In the genomic region with DNA sequence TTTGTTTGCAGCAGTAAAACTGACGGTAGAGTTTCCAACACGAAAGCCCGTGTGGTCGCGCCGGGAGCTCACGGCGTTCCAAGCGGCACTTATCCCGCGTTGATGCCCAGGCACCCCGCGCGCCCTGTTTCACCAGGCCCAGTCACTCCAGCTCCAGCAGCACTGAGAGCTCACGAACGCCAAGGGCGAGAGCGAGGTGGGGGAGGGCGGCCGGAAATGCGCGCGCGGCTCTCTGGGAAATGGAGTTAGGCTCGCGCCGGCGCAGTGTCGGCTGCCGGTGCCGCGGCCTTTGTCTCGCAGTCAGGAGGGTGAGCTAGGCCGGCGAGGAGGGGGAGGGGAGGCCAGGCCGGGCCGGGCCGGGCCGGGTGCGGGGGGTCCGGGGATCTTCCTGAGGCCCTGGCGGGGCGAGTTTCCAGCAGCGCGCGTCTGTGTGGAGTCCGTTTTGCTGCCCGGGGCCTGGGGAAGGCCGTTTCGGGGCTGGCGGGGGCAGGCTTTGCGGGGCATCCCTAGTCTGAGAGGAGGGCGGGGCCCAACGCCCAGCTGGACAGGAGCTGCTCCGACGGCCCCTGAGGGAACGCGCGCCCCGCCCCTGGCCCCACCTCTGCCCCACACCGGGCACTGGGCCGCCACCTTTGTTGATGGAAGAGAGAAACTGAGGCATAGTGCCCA, we compare ENCODE assay signal across 8 cellular contexts. TPM values are rescaled to one million over a fixed set of nuclear protein-coding genes. Genes with fewer than 3 reads are reported as not detected.
A peak's percentile ranks its signal among the peaks of the same experiment; 100 is the strongest.
DNase-seq lines count a peak whose midpoint lies in the region; ATAC-seq and TF ChIP-seq lines count a peak whose summit lies in the region.

A gene (plus strand): TSS at position 280 of the 669 bp plus-strand sequence. CDS start 721 bp downstream, outside the sequence.

- H3K4me3 ChIP-seq in neural cell (ENCODE audit: low read length) (peak within 1 kb of the TSS; percentile 74), Karpas-422 (ENCODE audit: low read length) (no peak within 1 kb of the TSS)

- peak within 1 kb of the TSS; percentile 87 for H3K4me3 Mint-ChIP-seq in CD4-positive, alpha-beta T cell

- peak; percentile 28 for TF ChIP-seq RAD21 in neural cell (conservative IDR thresholded peaks at IDR 0.05)

- H3K4me2 ChIP-seq in neural cell (ENCODE audit: low read length) (peak within 1 kb of the TSS; percentile 24), Karpas-422 (ENCODE audit: low read depth, low read length, poor library complexity, severe bottlenecking) (no peak within 1 kb of the TSS)

- peak within 1 kb of the TSS; percentile 82 for H3K9ac ChIP-seq in neural cell (ENCODE audit: low read length)
- H3K9ac ChIP-seq in Karpas-422 (ENCODE audit: low read length) = no peak within 1 kb of the TSS

- H3K79me2 ChIP-seq in neural cell (replicated peaks; ENCODE audit: insufficient read depth, low read length) = no peaks in the 10 kb centered on the region
- no peaks in the 10 kb centered on the region for H3K79me2 ChIP-seq in Karpas-422 (ENCODE audit: low read length)

- no peaks in the 10 kb centered on the region for H4K20me1 ChIP-seq in neural cell (ENCODE audit: insufficient read depth)
- H4K20me1 ChIP-seq in Karpas-422 (ENCODE audit: insufficient read depth, low read depth, low read length) = no peaks in the 10 kb centered on the region

- intact Hi-C loops in CD4-positive, alpha-beta T cell (cut with DNase I, micrococcal nuclease) = no loop called here

- no peaks in the 10 kb centered on the region for H3K4me1 ChIP-seq in Karpas-422 (ENCODE audit: low read length)

- H2AFZ ChIP-seq in neural cell (ENCODE audit: low read depth, low read length) (peak within 1 kb of the TSS; percentile 73), Karpas-422 (ENCODE audit: low read length) (no peak within 1 kb of the TSS)

- H3F3A ChIP-seq in neural cell (ENCODE audit: insufficient read depth, low read length, poor library complexity, severe bottlenecking) = no peaks in the 10 kb centered on the region

- H3K9me3 Mint-ChIP-seq in CD4-positive, alpha-beta T cell = peaks cover 8% of the 10 kb centered on the region

- TF ChIP-seq EP300 in neural cell (conservative IDR thresholded peaks at IDR 0.05; ENCODE audit: poor library complexity, severe bottlenecking) = peak; percentile 34

- DNase-seq in CD4-positive, alpha-beta T cell = peak; percentile 22 to 64 (median 44)
- DNase-seq in NCI-H510A (lab: John Stamatoyannopoulos, UW) (peak; percentile 29), foreskin melanocyte (peak; percentile 52), Karpas-422 (no peak), NCI-H146 (lab: John Stamatoyannopoulos, UW) (no peak)
- DNase-seq in activated naive CD4-positive, alpha-beta T cell treated with Interleukin-2 at 50 U/mL for 16 hours = peak; percentile 17
- peak; percentile 25 to 29 for DNase-seq in stimulated activated CD8-positive, alpha-beta memory T cell treated with anti-CD3 and anti-CD28 coated beads, Interleukin-7, amount 100 ng/mL, for 48 hours (ENCODE audit: extremely low read depth in 1 of 2, low read depth in 1 of 2)

- H3K9me3 ChIP-seq in CD4-positive, alpha-beta T cell (ENCODE audit: control insufficient read depth, low read length) = peaks cover 78% of the 10 kb centered on the region
- peaks cover 11% of the 10 kb centered on the region for H3K9me3 ChIP-seq in neural cell (ENCODE audit: low read length)
- H3K9me3 ChIP-seq in Karpas-422 (ENCODE audit: low read length) = peaks cover 31% of the 10 kb centered on the region

- H3K4me1 Mint-ChIP-seq in CD4-positive, alpha-beta T cell (ENCODE audit: low read depth) = peaks cover 6% of the 10 kb centered on the region

- no peaks in the 10 kb centered on the region for H3K27me3 ChIP-seq in CD4-positive, alpha-beta T cell (ENCODE audit: control insufficient read depth, insufficient read depth, low read length)
- H3K27me3 ChIP-seq in neural cell (ENCODE audit: insufficient read depth, low read depth, low read length) (no peaks in the 10 kb centered on the region), Karpas-422 (ENCODE audit: low read length) (no peaks in the 10 kb centered on the region)

- peak within 1 kb of the TSS; percentile 2 for H3K27ac ChIP-seq in CD4-positive, alpha-beta T cell (ENCODE audit: low read depth, low read length)
- peak within 1 kb of the TSS; percentile 83 for H3K27ac ChIP-seq in neural cell (ENCODE audit: low read length)
- no peak within 1 kb of the TSS for H3K27ac ChIP-seq in Karpas-422 (ENCODE audit: low read length)

- no peaks in the 10 kb centered on the region for H3K9me2 ChIP-seq in neural cell (ENCODE audit: insufficient read depth, low read length)
- no peaks in the 10 kb centered on the region for H3K9me2 ChIP-seq in Karpas-422 (replicated peaks; ENCODE audit: insufficient read depth, low read length)

- CTCF ChIA-PET in CD4-positive, alpha-beta T cell (lab: Charles Lee) = no interaction called here

- peaks cover 7% of the 10 kb centered on the region for H3K36me3 ChIP-seq in neural cell (ENCODE audit: insufficient read depth, low read length)
- H3K36me3 ChIP-seq in Karpas-422 (ENCODE audit: insufficient read depth, low read length) = no peaks in the 10 kb centered on the region

- TF ChIP-seq CTCF in CD4-positive, alpha-beta T cell (IDR thresholded peaks at IDR 0.05) = no peak
- no peak for TF ChIP-seq CTCF in neural cell (IDR thresholded peaks at IDR 0.05; ENCODE audit: poor library complexity, severe bottlenecking)

- POLR2A ChIA-PET in CD4-positive, alpha-beta T cell (lab: Charles Lee) = interaction anchor here (0.9 to 1.5 kb wide), 5 partner anchors 39 to 350 kb away, joined by 3 to 13 read pairs (median 4); a partner anchor contains a TSS

- peaks cover 73% of the 10 kb centered on the region for H3K36me3 Mint-ChIP-seq in CD4-positive, alpha-beta T cell (ENCODE audit: low read depth)

- peaks cover 26% of the 10 kb centered on the region for H3K27me3 Mint-ChIP-seq in CD4-positive, alpha-beta T cell

- peak; percentile 94 for ATAC-seq in CD4-positive, alpha-beta T cell (ENCODE audit: poor library complexity)

- H3K27ac Mint-ChIP-seq in CD4-positive, alpha-beta T cell = peak within 1 kb of the TSS; percentile 84

TF ChIP-seq in neural cell, 6 proteins besides CTCF, POLR2A, EP300 and RAD21:
- TF ChIP-seq, protein P1, sequence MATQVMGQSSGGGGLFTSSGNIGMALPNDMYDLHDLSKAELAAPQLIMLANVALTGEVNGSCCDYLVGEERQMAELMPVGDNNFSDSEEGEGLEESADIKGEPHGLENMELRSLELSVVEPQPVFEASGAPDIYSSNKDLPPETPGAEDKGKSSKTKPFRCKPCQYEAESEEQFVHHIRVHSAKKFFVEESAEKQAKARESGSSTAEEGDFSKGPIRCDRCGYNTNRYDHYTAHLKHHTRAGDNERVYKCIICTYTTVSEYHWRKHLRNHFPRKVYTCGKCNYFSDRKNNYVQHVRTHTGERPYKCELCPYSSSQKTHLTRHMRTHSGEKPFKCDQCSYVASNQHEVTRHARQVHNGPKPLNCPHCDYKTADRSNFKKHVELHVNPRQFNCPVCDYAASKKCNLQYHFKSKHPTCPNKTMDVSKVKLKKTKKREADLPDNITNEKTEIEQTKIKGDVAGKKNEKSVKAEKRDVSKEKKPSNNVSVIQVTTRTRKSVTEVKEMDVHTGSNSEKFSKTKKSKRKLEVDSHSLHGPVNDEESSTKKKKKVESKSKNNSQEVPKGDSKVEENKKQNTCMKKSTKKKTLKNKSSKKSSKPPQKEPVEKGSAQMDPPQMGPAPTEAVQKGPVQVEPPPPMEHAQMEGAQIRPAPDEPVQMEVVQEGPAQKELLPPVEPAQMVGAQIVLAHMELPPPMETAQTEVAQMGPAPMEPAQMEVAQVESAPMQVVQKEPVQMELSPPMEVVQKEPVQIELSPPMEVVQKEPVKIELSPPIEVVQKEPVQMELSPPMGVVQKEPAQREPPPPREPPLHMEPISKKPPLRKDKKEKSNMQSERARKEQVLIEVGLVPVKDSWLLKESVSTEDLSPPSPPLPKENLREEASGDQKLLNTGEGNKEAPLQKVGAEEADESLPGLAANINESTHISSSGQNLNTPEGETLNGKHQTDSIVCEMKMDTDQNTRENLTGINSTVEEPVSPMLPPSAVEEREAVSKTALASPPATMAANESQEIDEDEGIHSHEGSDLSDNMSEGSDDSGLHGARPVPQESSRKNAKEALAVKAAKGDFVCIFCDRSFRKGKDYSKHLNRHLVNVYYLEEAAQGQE (IDR thresholded peaks at IDR 0.05; ENCODE audit: borderline replicate concordance) = peak; percentile 52
- TF ChIP-seq TAF1 (IDR thresholded peaks at IDR 0.05; ENCODE audit: low read depth) = peak; percentile 61
- peak; percentile 87 for TF ChIP-seq POLR2AphosphoS5 (IDR thresholded peaks at IDR 0.05)
- no peak for TF ChIP-seq EZH2 (IDR thresholded peaks at IDR 0.05; ENCODE audit: borderline replicate concordance, insufficient read depth, low read length, poor library complexity, severe bottlenecking)
- no peak for TF ChIP-seq MXI1 (conservative IDR thresholded peaks at IDR 0.05; ENCODE audit: poor library complexity, severe bottlenecking)
- peak; percentile 50 for TF ChIP-seq SMC3 (conservative IDR thresholded peaks at IDR 0.05; ENCODE audit: poor library complexity)

RNA-seq across cellular contexts. Expression of the gene that starts here (rescaled TPM):
- total RNA-seq in CD4-positive, alpha-beta T cell = 1 to 10 TPM; 1.2 to 1.4 TPM
- 13.7 and 17.2 TPM in 2 replicates for polyA plus RNA-seq in neural cell
- 16.1 and 20.4 TPM in 2 replicates for polyA minus RNA-seq in neural cell
- not detected in 2 replicates for total RNA-seq in Karpas-422 (2014; rRNA removed; shearing (Covaris generic); ENCODE audit: low replicate concordance)

Comparison
In these comparisons a context has a peak if more than half of its experiments do, and no peak if none do; other contexts are left out.
1. DNase-seq: peak in CD4-positive, alpha-beta T cell (10 of 10), NCI-H510A (single experiment), activated naive CD4-positive, alpha-beta T cell treated with Interleukin-2 at 50 U/mL for 16 hours (single experiment), foreskin melanocyte (single experiment) and stimulated activated CD8-positive, alpha-beta memory T cell treated with anti-CD3 and anti-CD28 coated beads, Interleukin-7, amount 100 ng/mL, for 48 hours (2 of 2); none in Karpas-422 (single experiment) and NCI-H146 (single experiment).